ENCODE assay signal across 1 cellular context in the genomic region with DNA sequence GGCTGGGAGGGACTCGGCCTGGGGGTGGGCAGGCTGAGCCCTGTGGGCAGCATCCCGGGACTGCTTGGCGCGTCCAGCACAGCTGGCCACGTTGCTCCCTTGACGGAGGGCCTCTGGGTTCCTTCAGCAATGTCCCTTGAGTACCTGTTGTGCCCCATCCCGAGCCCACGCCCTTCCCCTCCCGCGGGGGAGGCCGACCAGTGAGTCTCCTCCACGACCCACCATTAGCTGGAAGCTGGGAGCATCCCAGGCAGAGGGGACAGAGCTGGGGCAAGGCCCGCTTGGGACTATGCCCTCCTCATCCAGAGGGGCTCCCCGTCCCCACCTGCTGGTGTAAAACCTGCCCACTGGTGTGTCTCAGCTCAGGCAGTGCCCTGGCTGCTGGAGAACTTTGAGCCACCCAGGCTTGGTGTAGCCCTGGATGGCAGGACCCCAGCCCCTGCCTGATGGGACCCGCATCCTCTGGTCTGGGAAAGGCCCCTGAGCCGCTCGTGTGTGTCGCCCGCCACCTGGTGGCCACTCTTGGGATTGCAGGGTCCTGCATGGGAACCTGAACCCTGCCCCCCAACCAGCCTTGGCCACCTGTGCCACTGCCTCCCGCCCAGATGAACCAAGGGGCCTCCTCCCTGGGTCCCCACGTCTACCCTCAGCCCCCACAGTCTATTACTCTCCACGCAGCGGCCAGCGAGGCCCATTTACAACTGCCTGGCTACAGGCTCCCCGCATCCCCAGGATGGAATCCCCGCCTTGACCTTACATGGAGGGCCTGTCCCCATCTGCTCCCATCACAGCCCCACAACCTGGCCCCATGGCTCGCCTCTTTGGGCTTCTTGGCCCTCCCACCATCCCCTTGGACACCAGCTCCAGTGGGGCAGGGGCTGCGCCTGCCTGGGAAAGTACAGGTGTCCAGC.
TF ChIP-seq lines count a peak whose summit lies in the region.

No MANE protein-coding gene starts in this region.

TF ChIP-seq in HepG2, 621 proteins besides CTCF, POLR2A, EP300 and RAD21 (continued from another document and continues in another):
- TF ChIP-seq, protein P1, sequence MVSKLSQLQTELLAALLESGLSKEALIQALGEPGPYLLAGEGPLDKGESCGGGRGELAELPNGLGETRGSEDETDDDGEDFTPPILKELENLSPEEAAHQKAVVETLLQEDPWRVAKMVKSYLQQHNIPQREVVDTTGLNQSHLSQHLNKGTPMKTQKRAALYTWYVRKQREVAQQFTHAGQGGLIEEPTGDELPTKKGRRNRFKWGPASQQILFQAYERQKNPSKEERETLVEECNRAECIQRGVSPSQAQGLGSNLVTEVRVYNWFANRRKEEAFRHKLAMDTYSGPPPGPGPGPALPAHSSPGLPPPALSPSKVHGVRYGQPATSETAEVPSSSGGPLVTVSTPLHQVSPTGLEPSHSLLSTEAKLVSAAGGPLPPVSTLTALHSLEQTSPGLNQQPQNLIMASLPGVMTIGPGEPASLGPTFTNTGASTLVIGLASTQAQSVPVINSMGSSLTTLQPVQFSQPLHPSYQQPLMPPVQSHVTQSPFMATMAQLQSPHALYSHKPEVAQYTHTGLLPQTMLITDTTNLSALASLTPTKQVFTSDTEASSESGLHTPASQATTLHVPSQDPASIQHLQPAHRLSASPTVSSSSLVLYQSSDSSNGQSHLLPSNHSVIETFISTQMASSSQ (IDR thresholded peaks at IDR 0.05; ENCODE audit: low read depth): no peak
- TF ChIP-seq, protein P1 (CRISPR knock-in tag; IDR thresholded peaks at IDR 0.05; ENCODE audit: borderline replicate concordance): no peak
- TF ChIP-seq ZNF891 (CRISPR knock-in tag; IDR thresholded peaks at IDR 0.05) (no peak), HMG20A (CRISPR knock-in tag; IDR thresholded peaks at IDR 0.05; ENCODE audit: borderline replicate concordance) (no peak), FOSL1 (CRISPR knock-in tag; IDR thresholded peaks at IDR 0.05; ENCODE audit: borderline replicate concordance) (no peak), ARNT2 (CRISPR knock-in tag; IDR thresholded peaks at IDR 0.05; ENCODE audit: low read depth) (0 out of 2 replicates have a peak, but pooled peaks have one; percentile 28), ZNF792 (CRISPR knock-in tag; IDR thresholded peaks at IDR 0.05) (no peak), REL (CRISPR knock-in tag; conservative IDR thresholded peaks at IDR 0.05) (no peak), DR1 (CRISPR knock-in tag; IDR thresholded peaks at IDR 0.05) (0 out of 2 replicates have a peak, but pooled peaks have one; percentile 17), WIZ (CRISPR knock-in tag; IDR thresholded peaks at IDR 0.05) (no peak), PCBP1 (IDR thresholded peaks at IDR 0.05; ENCODE audit: borderline replicate concordance, low read depth, low read length) (peak; percentile 62; the same call in 1 of the 2 replicates), FOXP1 (IDR thresholded peaks at IDR 0.05) (no peak), FOXP1 (CRISPR knock-in tag; IDR thresholded peaks at IDR 0.05) (no peak), KLF12 (CRISPR knock-in tag; IDR thresholded peaks at IDR 0.05; ENCODE audit: borderline replicate concordance) (no peak), ZNF501 (CRISPR knock-in tag; IDR thresholded peaks at IDR 0.05) (no peak), SP140L (CRISPR knock-in tag; IDR thresholded peaks at IDR 0.05; ENCODE audit: borderline replicate concordance) (no peak), MEF2D (CRISPR knock-in tag; IDR thresholded peaks at IDR 0.05) (peak; percentile 30; the same call in 1 of the 2 replicates), ZNF674 (CRISPR knock-in tag; IDR thresholded peaks at IDR 0.05; ENCODE audit: low read depth) (no peak), IRX3 (CRISPR knock-in tag; IDR thresholded peaks at IDR 0.05; ENCODE audit: borderline replicate concordance, low read depth) (no peak), XRCC5 (optimal IDR thresholded peaks at IDR 0.05; ENCODE audit: low read length) (peak; percentile 26), SMAD1 (CRISPR knock-in tag; IDR thresholded peaks at IDR 0.05; ENCODE audit: borderline replicate concordance, low read depth) (no peak), NR2F2 (IDR thresholded peaks at IDR 0.05; ENCODE audit: borderline replicate concordance, low read depth) (no peak), HHEX (CRISPR knock-in tag; IDR thresholded peaks at IDR 0.05) (no peak), ELF1 (CRISPR knock-in tag; IDR thresholded peaks at IDR 0.05) (no peak), SATB2 (CRISPR knock-in tag; IDR thresholded peaks at IDR 0.05) (no peak), HDAC2 (CRISPR knock-in tag; IDR thresholded peaks at IDR 0.05) (no peak), AGO1 (IDR thresholded peaks at IDR 0.05; ENCODE audit: low read depth, low read length, poor library complexity, severe bottlenecking) (peak; percentile 14), HNF4G (IDR thresholded peaks at IDR 0.05; ENCODE audit: borderline replicate concordance, low read depth, low read length) (0 out of 2 replicates have a peak, but pooled peaks have one; percentile 21), HNF4G (CRISPR knock-in tag; IDR thresholded peaks at IDR 0.05; ENCODE audit: borderline replicate concordance, low read depth) (no peak)
- TF ChIP-seq, protein P2, sequence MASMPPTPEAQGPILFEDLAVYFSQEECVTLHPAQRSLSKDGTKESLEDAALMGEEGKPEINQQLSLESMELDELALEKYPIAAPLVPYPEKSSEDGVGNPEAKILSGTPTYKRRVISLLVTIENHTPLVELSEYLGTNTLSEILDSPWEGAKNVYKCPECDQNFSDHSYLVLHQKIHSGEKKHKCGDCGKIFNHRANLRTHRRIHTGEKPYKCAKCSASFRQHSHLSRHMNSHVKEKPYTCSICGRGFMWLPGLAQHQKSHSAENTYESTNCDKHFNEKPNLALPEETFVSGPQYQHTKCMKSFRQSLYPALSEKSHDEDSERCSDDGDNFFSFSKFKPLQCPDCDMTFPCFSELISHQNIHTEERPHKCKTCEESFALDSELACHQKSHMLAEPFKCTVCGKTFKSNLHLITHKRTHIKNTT (CRISPR knock-in tag; IDR thresholded peaks at IDR 0.05): no peak
- TF ChIP-seq, protein P3, sequence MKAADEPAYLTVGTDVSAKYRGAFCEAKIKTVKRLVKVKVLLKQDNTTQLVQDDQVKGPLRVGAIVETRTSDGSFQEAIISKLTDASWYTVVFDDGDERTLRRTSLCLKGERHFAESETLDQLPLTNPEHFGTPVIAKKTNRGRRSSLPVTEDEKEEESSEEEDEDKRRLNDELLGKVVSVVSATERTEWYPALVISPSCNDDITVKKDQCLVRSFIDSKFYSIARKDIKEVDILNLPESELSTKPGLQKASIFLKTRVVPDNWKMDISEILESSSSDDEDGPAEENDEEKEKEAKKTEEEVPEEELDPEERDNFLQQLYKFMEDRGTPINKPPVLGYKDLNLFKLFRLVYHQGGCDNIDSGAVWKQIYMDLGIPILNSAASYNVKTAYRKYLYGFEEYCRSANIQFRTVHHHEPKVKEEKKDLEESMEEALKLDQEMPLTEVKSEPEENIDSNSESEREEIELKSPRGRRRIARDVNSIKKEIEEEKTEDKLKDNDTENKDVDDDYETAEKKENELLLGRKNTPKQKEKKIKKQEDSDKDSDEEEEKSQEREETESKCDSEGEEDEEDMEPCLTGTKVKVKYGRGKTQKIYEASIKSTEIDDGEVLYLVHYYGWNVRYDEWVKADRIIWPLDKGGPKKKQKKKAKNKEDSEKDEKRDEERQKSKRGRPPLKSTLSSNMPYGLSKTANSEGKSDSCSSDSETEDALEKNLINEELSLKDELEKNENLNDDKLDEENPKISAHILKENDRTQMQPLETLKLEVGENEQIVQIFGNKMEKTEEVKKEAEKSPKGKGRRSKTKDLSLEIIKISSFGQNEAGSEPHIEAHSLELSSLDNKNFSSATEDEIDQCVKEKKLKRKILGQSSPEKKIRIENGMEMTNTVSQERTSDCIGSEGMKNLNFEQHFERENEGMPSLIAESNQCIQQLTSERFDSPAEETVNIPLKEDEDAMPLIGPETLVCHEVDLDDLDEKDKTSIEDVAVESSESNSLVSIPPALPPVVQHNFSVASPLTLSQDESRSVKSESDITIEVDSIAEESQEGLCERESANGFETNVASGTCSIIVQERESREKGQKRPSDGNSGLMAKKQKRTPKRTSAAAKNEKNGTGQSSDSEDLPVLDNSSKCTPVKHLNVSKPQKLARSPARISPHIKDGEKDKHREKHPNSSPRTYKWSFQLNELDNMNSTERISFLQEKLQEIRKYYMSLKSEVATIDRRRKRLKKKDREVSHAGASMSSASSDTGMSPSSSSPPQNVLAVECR (CRISPR knock-in tag; IDR thresholded peaks at IDR 0.05; ENCODE audit: borderline replicate concordance): no peak
- TF ChIP-seq, protein P4, sequence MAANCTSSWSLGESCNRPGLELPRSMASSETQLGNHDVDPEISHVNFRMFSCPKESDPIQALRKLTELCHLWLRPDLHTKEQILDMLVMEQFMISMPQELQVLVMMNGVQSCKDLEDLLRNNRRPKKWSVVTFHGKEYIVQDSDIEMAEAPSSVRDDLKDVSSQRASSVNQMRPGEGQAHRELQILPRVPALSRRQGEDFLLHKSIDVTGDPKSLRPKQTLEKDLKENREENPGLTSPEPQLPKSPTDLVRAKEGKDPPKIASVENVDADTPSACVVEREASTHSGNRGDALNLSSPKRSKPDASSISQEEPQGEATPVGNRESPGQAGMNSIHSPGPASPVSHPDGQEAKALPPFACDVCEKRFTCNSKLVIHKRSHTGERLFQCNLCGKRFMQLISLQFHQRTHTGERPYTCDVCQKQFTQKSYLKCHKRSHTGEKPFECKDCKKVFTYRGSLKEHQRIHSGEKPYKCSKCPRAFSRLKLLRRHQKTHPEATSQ (CRISPR knock-in tag; IDR thresholded peaks at IDR 0.05; ENCODE audit: borderline replicate concordance): no peak
- TF ChIP-seq, protein P5, sequence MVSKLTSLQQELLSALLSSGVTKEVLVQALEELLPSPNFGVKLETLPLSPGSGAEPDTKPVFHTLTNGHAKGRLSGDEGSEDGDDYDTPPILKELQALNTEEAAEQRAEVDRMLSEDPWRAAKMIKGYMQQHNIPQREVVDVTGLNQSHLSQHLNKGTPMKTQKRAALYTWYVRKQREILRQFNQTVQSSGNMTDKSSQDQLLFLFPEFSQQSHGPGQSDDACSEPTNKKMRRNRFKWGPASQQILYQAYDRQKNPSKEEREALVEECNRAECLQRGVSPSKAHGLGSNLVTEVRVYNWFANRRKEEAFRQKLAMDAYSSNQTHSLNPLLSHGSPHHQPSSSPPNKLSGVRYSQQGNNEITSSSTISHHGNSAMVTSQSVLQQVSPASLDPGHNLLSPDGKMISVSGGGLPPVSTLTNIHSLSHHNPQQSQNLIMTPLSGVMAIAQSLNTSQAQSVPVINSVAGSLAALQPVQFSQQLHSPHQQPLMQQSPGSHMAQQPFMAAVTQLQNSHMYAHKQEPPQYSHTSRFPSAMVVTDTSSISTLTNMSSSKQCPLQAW (CRISPR knock-in tag; IDR thresholded peaks at IDR 0.05): 0 out of 2 replicates have a peak, but pooled peaks have one; percentile 24
- TF ChIP-seq, protein P6, sequence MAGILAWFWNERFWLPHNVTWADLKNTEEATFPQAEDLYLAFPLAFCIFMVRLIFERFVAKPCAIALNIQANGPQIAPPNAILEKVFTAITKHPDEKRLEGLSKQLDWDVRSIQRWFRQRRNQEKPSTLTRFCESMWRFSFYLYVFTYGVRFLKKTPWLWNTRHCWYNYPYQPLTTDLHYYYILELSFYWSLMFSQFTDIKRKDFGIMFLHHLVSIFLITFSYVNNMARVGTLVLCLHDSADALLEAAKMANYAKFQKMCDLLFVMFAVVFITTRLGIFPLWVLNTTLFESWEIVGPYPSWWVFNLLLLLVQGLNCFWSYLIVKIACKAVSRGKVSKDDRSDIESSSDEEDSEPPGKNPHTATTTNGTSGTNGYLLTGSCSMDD (CRISPR knock-in tag; IDR thresholded peaks at IDR 0.05): no peak
- TF ChIP-seq, protein P7, sequence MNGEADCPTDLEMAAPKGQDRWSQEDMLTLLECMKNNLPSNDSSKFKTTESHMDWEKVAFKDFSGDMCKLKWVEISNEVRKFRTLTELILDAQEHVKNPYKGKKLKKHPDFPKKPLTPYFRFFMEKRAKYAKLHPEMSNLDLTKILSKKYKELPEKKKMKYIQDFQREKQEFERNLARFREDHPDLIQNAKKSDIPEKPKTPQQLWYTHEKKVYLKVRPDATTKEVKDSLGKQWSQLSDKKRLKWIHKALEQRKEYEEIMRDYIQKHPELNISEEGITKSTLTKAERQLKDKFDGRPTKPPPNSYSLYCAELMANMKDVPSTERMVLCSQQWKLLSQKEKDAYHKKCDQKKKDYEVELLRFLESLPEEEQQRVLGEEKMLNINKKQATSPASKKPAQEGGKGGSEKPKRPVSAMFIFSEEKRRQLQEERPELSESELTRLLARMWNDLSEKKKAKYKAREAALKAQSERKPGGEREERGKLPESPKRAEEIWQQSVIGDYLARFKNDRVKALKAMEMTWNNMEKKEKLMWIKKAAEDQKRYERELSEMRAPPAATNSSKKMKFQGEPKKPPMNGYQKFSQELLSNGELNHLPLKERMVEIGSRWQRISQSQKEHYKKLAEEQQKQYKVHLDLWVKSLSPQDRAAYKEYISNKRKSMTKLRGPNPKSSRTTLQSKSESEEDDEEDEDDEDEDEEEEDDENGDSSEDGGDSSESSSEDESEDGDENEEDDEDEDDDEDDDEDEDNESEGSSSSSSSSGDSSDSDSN (CRISPR knock-in tag; IDR thresholded peaks at IDR 0.05): no peak
